ENCODE assay signal across 25 cellular contexts in the genomic region with DNA sequence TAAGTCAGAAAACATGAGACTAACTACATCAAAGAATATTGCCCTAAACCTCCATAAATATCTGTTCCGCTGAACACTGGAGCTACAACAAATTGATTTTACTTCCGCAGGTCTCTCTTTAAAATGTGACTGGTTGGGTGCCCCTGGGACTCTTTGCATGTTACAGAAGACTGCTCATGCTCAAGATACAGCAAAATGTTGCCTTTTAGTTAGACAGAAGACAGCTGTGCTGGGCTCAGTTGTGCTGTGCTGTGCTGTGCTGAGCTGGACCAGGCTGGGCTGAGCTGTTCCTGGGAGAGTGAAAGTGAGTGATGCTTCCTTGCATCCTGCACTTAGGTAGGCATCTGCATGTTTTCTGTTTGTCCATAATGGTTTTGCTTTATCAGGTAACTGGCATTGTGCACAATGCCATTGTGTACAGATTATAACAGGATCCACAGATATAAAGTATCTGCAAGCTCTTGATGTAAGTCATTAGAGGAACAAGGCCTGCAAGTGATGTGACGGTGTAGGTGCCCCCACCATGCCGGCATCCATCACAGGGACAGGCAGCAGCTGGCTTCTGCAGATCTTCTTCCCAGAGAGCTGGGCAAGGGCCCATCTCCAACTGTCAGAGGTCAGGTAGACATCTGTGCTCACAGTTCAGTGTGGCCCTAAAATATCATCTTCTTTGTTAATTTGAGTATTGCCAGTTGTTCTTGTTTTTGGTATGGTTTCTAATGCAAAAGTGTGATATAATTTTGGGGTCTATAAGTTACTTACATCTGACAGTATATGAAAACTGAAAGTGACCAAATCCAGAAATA.
A peak's percentile ranks its signal among the peaks of the same experiment; 100 is the strongest.
DNase-seq lines count a peak whose midpoint lies in the region; ATAC-seq and TF ChIP-seq lines count a peak whose summit lies in the region.
"Had no signal": no experiment of that assay in that cellular context is flagged by ENCODE, and none has a peak within 500 bp of the region (broad histone marks: within the 10 kb centered on the region; RNA-seq: fewer than 3 reads in every experiment).

No MANE protein-coding gene starts in this region.

- no peak overlapping the region for H3K4me3 ChIP-seq in smooth muscle cell
- H3K4me3 ChIP-seq: dorsolateral prefrontal cortex, K562, left ventricle myocardium inferior had no signal

- H3K36me3 Mint-ChIP-seq in activated CD8-positive, alpha-beta T cell treated with anti-CD3 and anti-CD28 coated beads, Interleukin-2, amount 10 ng/mL, durations not matched to agents 7 days and 5 days (ENCODE audit: low read depth): no peaks in the 10 kb centered on the region
- H3K36me3 Mint-ChIP-seq: natural killer cell, type B pancreatic cell had no signal

- H3K4me2 ChIP-seq in smooth muscle cell: peak overlapping the region; percentile 29

- H4K20me1 ChIP-seq in smooth muscle cell (ENCODE audit: low read depth): no peaks in the 10 kb centered on the region

- POLR2A ChIA-PET in activated CD8-positive, alpha-beta T cell treated with anti-CD3 and anti-CD28 coated beads, Interleukin-2, amount 10 ng/mL, durations not matched to agents 7 days and 5 days (lab: Charles Lee): no interaction called here

- DNase-seq in left kidney (ENCODE audit: low read depth, low spot score) (peak; percentile 66), smooth muscle cell (lab: John Stamatoyannopoulos, UW; ENCODE audit: unreplicated experiment) (no peak)
- DNase-seq in activated CD4-positive, alpha-beta T cell treated with anti-CD3 and anti-CD28 coated beads, Interleukin-2, amount 50 U/mL, for 1 hour: no peak
- no peak for DNase-seq in activated CD8-positive, alpha-beta T cell treated with anti-CD3 and anti-CD28 coated beads, Interleukin-2, amount 10 ng/mL, durations not matched to agents 7 days and 5 days
- DNase-seq: activated CD4-positive, alpha-beta T cell treated with anti-CD3 and anti-CD28 coated beads, Interleukin-2, amount 10 ng/mL, durations not matched to agents 7 days and 5 days; activated naive CD4-positive, alpha-beta T cell; activated T-cell treated with anti-CD3 and anti-CD28 coated beads, Interleukin-2, amount 50 U/mL, for 72 hours; cerebellar nuclear complex; dorsolateral prefrontal cortex; left ventricle myocardium inferior; MM.1S; natural killer cell; NCI-H1436; NCI-H2081 treated with DMSO at 0.1 percent for 48 hours; NCI-H446; NCI-H82; stimulated activated CD4-positive, alpha-beta T cell treated with anti-CD3 and anti-CD28 coated beads, Interleukin-2, amount 100 ng/mL, for 48 hours; T-helper 2 cell; WERI-Rb-1 had no signal

- H3K27ac ChIP-seq in smooth muscle cell (ENCODE audit: low read depth): peak overlapping the region; percentile 77
- H3K27ac ChIP-seq: dorsolateral prefrontal cortex, left ventricle myocardium inferior, WERI-Rb-1 had no signal

- no peak for TF ChIP-seq CTCF in smooth muscle cell (IDR thresholded peaks at IDR 0.05; ENCODE audit: borderline replicate concordance, insufficient read depth, poor library complexity, severe bottlenecking)

- H3K9ac ChIP-seq in smooth muscle cell (ENCODE audit: low read depth): no peak overlapping the region

- H3K9me3 ChIP-seq in smooth muscle cell (replicated peaks; ENCODE audit: low read depth): no peaks in the 10 kb centered on the region
- H3K9me3 ChIP-seq: left ventricle myocardium inferior had no signal

- no peaks in the 10 kb centered on the region for H3K4me1 ChIP-seq in smooth muscle cell (ENCODE audit: low read depth)
- H3K4me1 ChIP-seq: left ventricle myocardium inferior had no signal

- no peaks in the 10 kb centered on the region for H3K9me3 Mint-ChIP-seq in activated CD8-positive, alpha-beta T cell treated with anti-CD3 and anti-CD28 coated beads, Interleukin-2, amount 10 ng/mL, durations not matched to agents 7 days and 5 days (ENCODE audit: insufficient read depth)
- H3K9me3 Mint-ChIP-seq: activated CD4-positive, alpha-beta T cell treated with anti-CD3 and anti-CD28 coated beads, Interleukin-2, amount 10 ng/mL, durations not matched to agents 7 days and 5 days; activated T-cell treated with anti-CD3 and anti-CD28 coated beads, Interleukin-2, amount 50 U/mL, for 72 hours had no signal

- H3F3A ChIP-seq in smooth muscle cell (ENCODE audit: low read depth): peaks cover 10% of the 10 kb centered on the region

- no peaks in the 10 kb centered on the region for H3K27me3 Mint-ChIP-seq in activated CD8-positive, alpha-beta T cell treated with anti-CD3 and anti-CD28 coated beads, Interleukin-2, amount 10 ng/mL, durations not matched to agents 7 days and 5 days (ENCODE audit: low read depth)
- H3K27me3 Mint-ChIP-seq: activated CD4-positive, alpha-beta T cell treated with anti-CD3 and anti-CD28 coated beads, Interleukin-2, amount 10 ng/mL, durations not matched to agents 7 days and 5 days; type B pancreatic cell had no signal

- H3K36me3 ChIP-seq in smooth muscle cell (ENCODE audit: low read depth): no peaks in the 10 kb centered on the region
- H3K36me3 ChIP-seq: left ventricle myocardium inferior, WERI-Rb-1 had no signal

- peak; percentile 81 for ATAC-seq in GM21528 (IDR thresholded peaks at IDR 0.05; ENCODE audit: low FRiP score, unreplicated experiment)
- peak; percentile 56 for ATAC-seq in HG03469 (IDR thresholded peaks at IDR 0.05; ENCODE audit: unreplicated experiment)
- ATAC-seq in GM21423 (IDR thresholded peaks at IDR 0.05; ENCODE audit: unreplicated experiment): no peak
- no peak for ATAC-seq in activated CD8-positive, alpha-beta T cell treated with anti-CD3 and anti-CD28 coated beads, Interleukin-2, amount 10 ng/mL, durations not matched to agents 7 days and 5 days
- ATAC-seq: activated T-cell treated with anti-CD3 and anti-CD28 coated beads, Interleukin-2, amount 50 U/mL, for 72 hours; K562; natural killer cell; SK-N-SH treated with all-trans-retinoic acid at 6 μM for 48 hours had no signal

- H3K27me3 ChIP-seq in smooth muscle cell (ENCODE audit: low read depth): no peaks in the 10 kb centered on the region
- H3K27me3 ChIP-seq: dorsolateral prefrontal cortex had no signal

- no peaks in the 10 kb centered on the region for H3K79me2 ChIP-seq in smooth muscle cell (ENCODE audit: low read depth)

- peak overlapping the region; percentile 72 for H2AFZ ChIP-seq in smooth muscle cell (ENCODE audit: low read depth)

- 83% methylated on average over 4 of the region's 4 CpGs for whole genome bisulfite sequencing in smooth muscle cell (ENCODE audit: low lambda C conversion rate)

- no peak overlapping the region for H3K27ac Mint-ChIP-seq in activated CD8-positive, alpha-beta T cell treated with anti-CD3 and anti-CD28 coated beads, Interleukin-2, amount 10 ng/mL, durations not matched to agents 7 days and 5 days
- H3K27ac Mint-ChIP-seq: activated CD4-positive, alpha-beta T cell treated with anti-CD3 and anti-CD28 coated beads, Interleukin-2, amount 10 ng/mL, durations not matched to agents 7 days and 5 days; activated T-cell treated with anti-CD3 and anti-CD28 coated beads, Interleukin-2, amount 50 U/mL, for 72 hours; natural killer cell; type B pancreatic cell had no signal

- CTCF ChIA-PET in activated CD8-positive, alpha-beta T cell treated with anti-CD3 and anti-CD28 coated beads, Interleukin-2, amount 10 ng/mL, durations not matched to agents 7 days and 5 days (lab: Charles Lee): no interaction called here

- no peak overlapping the region for H3K4me3 Mint-ChIP-seq in activated CD8-positive, alpha-beta T cell treated with anti-CD3 and anti-CD28 coated beads, Interleukin-2, amount 10 ng/mL, durations not matched to agents 7 days and 5 days
- H3K4me3 Mint-ChIP-seq: activated CD4-positive, alpha-beta T cell treated with anti-CD3 and anti-CD28 coated beads, Interleukin-2, amount 10 ng/mL, durations not matched to agents 7 days and 5 days; activated T-cell treated with anti-CD3 and anti-CD28 coated beads, Interleukin-2, amount 50 U/mL, for 72 hours; natural killer cell; type B pancreatic cell had no signal

- H3K4me1 Mint-ChIP-seq in activated CD8-positive, alpha-beta T cell treated with anti-CD3 and anti-CD28 coated beads, Interleukin-2, amount 10 ng/mL, durations not matched to agents 7 days and 5 days (ENCODE audit: low read depth): no peaks in the 10 kb centered on the region
- H3K4me1 Mint-ChIP-seq: activated CD4-positive, alpha-beta T cell treated with anti-CD3 and anti-CD28 coated beads, Interleukin-2, amount 10 ng/mL, durations not matched to agents 7 days and 5 days; natural killer cell had no signal

Comparison
In these comparisons a context has a peak if more than half of its experiments do, and no peak if none do; other contexts are left out.
1. ATAC-seq: peak in GM21528 (single experiment) and HG03469 (single experiment); none in GM21423 (single experiment) and activated CD8-positive, alpha-beta T cell treated with anti-CD3 and anti-CD28 coated beads, Interleukin-2, amount 10 ng/mL, durations not matched to agents 7 days and 5 days (single experiment).